15 cellular contexts compared by ENCODE assay signal in the genomic region with DNA sequence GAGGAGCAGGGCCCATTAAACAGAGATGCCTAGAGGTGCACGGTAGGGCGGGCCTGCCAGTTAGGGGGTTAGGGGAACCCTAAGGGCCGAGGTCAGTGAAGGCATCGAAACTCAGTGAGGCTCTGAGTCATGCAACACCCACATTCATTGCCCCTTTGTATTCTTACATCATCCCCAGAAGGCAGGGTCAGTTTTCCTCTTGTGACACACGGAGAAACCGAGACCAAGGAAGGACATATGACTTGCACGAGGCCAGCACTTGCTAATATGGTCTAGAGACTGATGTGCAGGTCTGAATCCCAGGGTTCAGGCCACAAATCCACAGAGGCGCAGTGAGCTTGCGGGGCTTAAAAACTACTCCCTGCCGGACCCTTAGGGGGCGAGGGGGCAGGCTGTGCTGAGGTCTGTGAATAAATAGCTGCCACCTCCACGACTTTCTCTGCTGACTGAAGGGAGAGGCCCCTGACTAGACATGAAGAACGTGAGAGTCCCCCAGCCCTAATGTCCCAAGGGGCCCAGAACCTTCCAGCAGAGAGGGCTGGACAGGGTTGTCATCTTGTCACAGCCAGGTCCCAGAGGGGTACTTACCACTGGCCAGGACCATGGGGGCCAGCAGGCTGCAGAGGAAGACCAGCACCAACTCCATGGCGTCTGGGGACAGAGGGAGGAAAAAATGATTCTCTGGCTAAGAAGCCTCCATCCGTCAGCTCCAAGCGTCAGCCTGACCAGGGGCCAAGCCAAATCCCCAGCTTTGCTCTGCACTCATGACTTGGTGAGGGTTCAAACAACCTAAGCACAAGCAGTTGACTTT. TPM values are rescaled to one million over a fixed set of nuclear protein-coding genes. Genes with fewer than 3 reads are reported as not detected.
A peak's percentile ranks its signal among the peaks of the same experiment; 100 is the strongest.
DNase-seq lines count a peak whose midpoint lies in the region; ATAC-seq and TF ChIP-seq lines count a peak whose summit lies in the region.
"Had no signal": no experiment of that assay in that cellular context is flagged by ENCODE, and none has a peak within 500 bp of the region (broad histone marks: within the 10 kb centered on the region; RNA-seq: fewer than 3 reads in every experiment).

No MANE protein-coding gene starts in this region.

- H3K27me3 ChIP-seq in upper lobe of right lung = no peaks in the 10 kb centered on the region

- no peaks in the 10 kb centered on the region for H3K36me3 ChIP-seq in upper lobe of right lung
- H3K36me3 ChIP-seq: thoracic aorta had no signal

- no peak overlapping the region for H3K4me3 Mint-ChIP-seq in activated CD8-positive, alpha-beta T cell treated with anti-CD3 and anti-CD28 coated beads, Interleukin-2, amount 10 ng/mL, durations not matched to agents 7 days and 5 days
- no peak overlapping the region for H3K4me3 Mint-ChIP-seq in activated CD8-positive, alpha-beta T cell treated with anti-CD3 and anti-CD28 coated beads for 36 hours
- no peak overlapping the region for H3K4me3 Mint-ChIP-seq in dendritic cell treated with granulocyte-macrophage colony-stimulating factor and Interleukin-4, amounts not matched to agents 40 ng/mL and 50 ng/mL, for 4 days
- H3K4me3 Mint-ChIP-seq in mesothelial cell of epicardium = no peak overlapping the region
- H3K4me3 Mint-ChIP-seq: effector memory CD8-positive, alpha-beta T cell; memory B cell; T-helper 2 cell treated with Interferon-gamma antibody and Interleukin-4, amounts not matched to agents 5 μg/mL and 100 μg/mL, for 36 hours had no signal

- no peak overlapping the region for H3K4me3 ChIP-seq in upper lobe of right lung
- H3K4me3 ChIP-seq: A549, PC-9, thoracic aorta had no signal

- peaks cover 6% of the 10 kb centered on the region for H3K4me1 ChIP-seq in upper lobe of right lung
- H3K4me1 ChIP-seq: A549 had no signal

- H3K9me3 Mint-ChIP-seq in activated CD8-positive, alpha-beta T cell treated with anti-CD3 and anti-CD28 coated beads, Interleukin-2, amount 10 ng/mL, durations not matched to agents 7 days and 5 days (ENCODE audit: insufficient read depth) = no peaks in the 10 kb centered on the region
- no peaks in the 10 kb centered on the region for H3K9me3 Mint-ChIP-seq in activated CD8-positive, alpha-beta T cell treated with anti-CD3 and anti-CD28 coated beads for 36 hours
- H3K9me3 Mint-ChIP-seq in dendritic cell treated with granulocyte-macrophage colony-stimulating factor and Interleukin-4, amounts not matched to agents 40 ng/mL and 50 ng/mL, for 4 days = no peaks in the 10 kb centered on the region
- H3K9me3 Mint-ChIP-seq in mesothelial cell of epicardium = peaks cover 8% of the 10 kb centered on the region
- H3K9me3 Mint-ChIP-seq: effector memory CD8-positive, alpha-beta T cell; memory B cell; T-helper 2 cell treated with Interferon-gamma antibody and Interleukin-4, amounts not matched to agents 5 μg/mL and 100 μg/mL, for 36 hours had no signal

- intact Hi-C loops in activated CD8-positive, alpha-beta T cell treated with anti-CD3 and anti-CD28 coated beads for 36 hours (cut with micrococcal nuclease) = no loop called here
- intact Hi-C loops in dendritic cell treated with granulocyte-macrophage colony-stimulating factor and Interleukin-4, amounts not matched to agents 40 ng/mL and 50 ng/mL, for 4 days (cut with micrococcal nuclease) = loop anchor here (5.0 kb wide), 1 partner anchor 210 kb away; no protein-coding TSS in a partner anchor
- intact Hi-C loops in upper lobe of right lung (cut with DNase I) = loop anchor here (5.0 kb wide), 1 partner anchor 105 kb away; no protein-coding TSS in a partner anchor

- H3K27ac ChIP-seq in upper lobe of right lung = no peak overlapping the region
- H3K27ac ChIP-seq: A549, KMS-11, PC-9 had no signal

- H3K27me3 Mint-ChIP-seq in activated CD8-positive, alpha-beta T cell treated with anti-CD3 and anti-CD28 coated beads, Interleukin-2, amount 10 ng/mL, durations not matched to agents 7 days and 5 days (ENCODE audit: low read depth) = peaks cover 17% of the 10 kb centered on the region
- H3K27me3 Mint-ChIP-seq in activated CD8-positive, alpha-beta T cell treated with anti-CD3 and anti-CD28 coated beads for 36 hours = no peaks in the 10 kb centered on the region
- peaks cover 2% of the 10 kb centered on the region for H3K27me3 Mint-ChIP-seq in dendritic cell treated with granulocyte-macrophage colony-stimulating factor and Interleukin-4, amounts not matched to agents 40 ng/mL and 50 ng/mL, for 4 days
- H3K27me3 Mint-ChIP-seq in mesothelial cell of epicardium (ENCODE audit: low read depth) = no peaks in the 10 kb centered on the region
- H3K27me3 Mint-ChIP-seq: effector memory CD8-positive, alpha-beta T cell had no signal

- no peaks in the 10 kb centered on the region for H3K36me3 Mint-ChIP-seq in activated CD8-positive, alpha-beta T cell treated with anti-CD3 and anti-CD28 coated beads, Interleukin-2, amount 10 ng/mL, durations not matched to agents 7 days and 5 days (ENCODE audit: low read depth)
- no peaks in the 10 kb centered on the region for H3K36me3 Mint-ChIP-seq in activated CD8-positive, alpha-beta T cell treated with anti-CD3 and anti-CD28 coated beads for 36 hours (ENCODE audit: low read depth)
- no peaks in the 10 kb centered on the region for H3K36me3 Mint-ChIP-seq in dendritic cell treated with granulocyte-macrophage colony-stimulating factor and Interleukin-4, amounts not matched to agents 40 ng/mL and 50 ng/mL, for 4 days (ENCODE audit: low read depth)
- peaks cover 28% of the 10 kb centered on the region for H3K36me3 Mint-ChIP-seq in mesothelial cell of epicardium
- H3K36me3 Mint-ChIP-seq: memory B cell had no signal

- no peaks in the 10 kb centered on the region for H3K9me3 ChIP-seq in upper lobe of right lung
- H3K9me3 ChIP-seq: A549, thoracic aorta had no signal

- peak; percentile 20 for DNase-seq in activated CD8-positive, alpha-beta T cell treated with anti-CD3 and anti-CD28 coated beads, Interleukin-2, amount 10 ng/mL, durations not matched to agents 7 days and 5 days
- no peak for DNase-seq in activated CD8-positive, alpha-beta T cell treated with anti-CD3 and anti-CD28 coated beads for 36 hours
- DNase-seq in mesothelial cell of epicardium (ENCODE audit: low spot score in 2 of 2, unreplicated experiment in 2 of 2) = peak; percentile 7 to 26
- DNase-seq in upper lobe of right lung = peak; percentile 63
- DNase-seq in NCI-H2029 treated with DMSO at 0.1 percent for 48 hours (lab: John Stamatoyannopoulos, UW) = no peak
- no peak for DNase-seq in NCI-H2171 (lab: John Stamatoyannopoulos, UW)
- no peak for DNase-seq in NCI-H748 (lab: John Stamatoyannopoulos, UW; ENCODE audit: unreplicated experiment)
- DNase-seq: effector memory CD8-positive, alpha-beta T cell; PC-9 had no signal

- CTCF ChIA-PET in activated CD8-positive, alpha-beta T cell treated with anti-CD3 and anti-CD28 coated beads, Interleukin-2, amount 10 ng/mL, durations not matched to agents 7 days and 5 days (lab: Charles Lee) = interaction anchor here (0.9 to 8.9 kb wide), 19 partner anchors 9 to 211 kb away, joined by 3 to 212 read pairs (median 4); partner anchors contain the start of genes FXYD2 and IL10RA
- CTCF ChIA-PET in activated CD8-positive, alpha-beta T cell treated with anti-CD3 and anti-CD28 coated beads for 36 hours (lab: Charles Lee) = interaction anchor here (0.7 to 10.2 kb wide), 11 partner anchors 7 to 280 kb away, joined by 3 to 205 read pairs (median 17); no protein-coding TSS in a partner anchor

- no peak overlapping the region for H3K27ac Mint-ChIP-seq in activated CD8-positive, alpha-beta T cell treated with anti-CD3 and anti-CD28 coated beads, Interleukin-2, amount 10 ng/mL, durations not matched to agents 7 days and 5 days
- H3K27ac Mint-ChIP-seq in activated CD8-positive, alpha-beta T cell treated with anti-CD3 and anti-CD28 coated beads for 36 hours = no peak overlapping the region
- H3K27ac Mint-ChIP-seq in dendritic cell treated with granulocyte-macrophage colony-stimulating factor and Interleukin-4, amounts not matched to agents 40 ng/mL and 50 ng/mL, for 4 days = peak overlapping the region; percentile 78
- no peak overlapping the region for H3K27ac Mint-ChIP-seq in mesothelial cell of epicardium
- H3K27ac Mint-ChIP-seq: effector memory CD8-positive, alpha-beta T cell; memory B cell; T-helper 2 cell treated with Interferon-gamma antibody and Interleukin-4, amounts not matched to agents 5 μg/mL and 100 μg/mL, for 36 hours had no signal

- no peak for TF ChIP-seq CTCF in activated CD8-positive, alpha-beta T cell treated with anti-CD3 and anti-CD28 coated beads for 36 hours (IDR thresholded peaks at IDR 0.05)
- TF ChIP-seq CTCF in mesothelial cell of epicardium (IDR thresholded peaks at IDR 0.05; ENCODE audit: unreplicated experiment) (no peak), upper lobe of right lung (IDR thresholded peaks at IDR 0.05) (no peak)

- POLR2A ChIA-PET in activated CD8-positive, alpha-beta T cell treated with anti-CD3 and anti-CD28 coated beads, Interleukin-2, amount 10 ng/mL, durations not matched to agents 7 days and 5 days (lab: Charles Lee) = interaction anchor here (1.0 kb wide), 1 partner anchor 104 kb away, joined by 6 read pairs; no protein-coding TSS in a partner anchor
- POLR2A ChIA-PET in activated CD8-positive, alpha-beta T cell treated with anti-CD3 and anti-CD28 coated beads for 36 hours (lab: Charles Lee) = interaction anchor here (0.8 kb wide), 1 partner anchor 109 kb away, joined by 3 read pairs; no protein-coding TSS in a partner anchor

- H3K4me1 Mint-ChIP-seq in activated CD8-positive, alpha-beta T cell treated with anti-CD3 and anti-CD28 coated beads, Interleukin-2, amount 10 ng/mL, durations not matched to agents 7 days and 5 days (ENCODE audit: low read depth) = peaks cover 22% of the 10 kb centered on the region
- H3K4me1 Mint-ChIP-seq in activated CD8-positive, alpha-beta T cell treated with anti-CD3 and anti-CD28 coated beads for 36 hours (ENCODE audit: low read depth) = peaks cover 8% of the 10 kb centered on the region
- peaks cover 55% of the 10 kb centered on the region for H3K4me1 Mint-ChIP-seq in dendritic cell treated with granulocyte-macrophage colony-stimulating factor and Interleukin-4, amounts not matched to agents 40 ng/mL and 50 ng/mL, for 4 days (ENCODE audit: low read depth)
- no peaks in the 10 kb centered on the region for H3K4me1 Mint-ChIP-seq in mesothelial cell of epicardium
- H3K4me1 Mint-ChIP-seq: memory B cell had no signal

- no peak for ATAC-seq in activated CD8-positive, alpha-beta T cell treated with anti-CD3 and anti-CD28 coated beads, Interleukin-2, amount 10 ng/mL, durations not matched to agents 7 days and 5 days
- ATAC-seq in activated CD8-positive, alpha-beta T cell treated with anti-CD3 and anti-CD28 coated beads for 36 hours = no peak
- ATAC-seq in upper lobe of right lung = peak; percentile 82
- ATAC-seq: A549; effector memory CD8-positive, alpha-beta T cell had no signal

RNA-seq across cellular contexts. Expression of gene FXYD2, which starts 17.8 kb away (rescaled TPM):
- 10 to 100 TPM; 22.5 to 24.3 TPM for total RNA-seq in activated CD8-positive, alpha-beta T cell treated with anti-CD3 and anti-CD28 coated beads, Interleukin-2, amount 10 ng/mL, durations not matched to agents 7 days and 5 days
- total RNA-seq in activated CD8-positive, alpha-beta T cell treated with anti-CD3 and anti-CD28 coated beads for 36 hours = 1 to 10 TPM; 6.7 to 7.2 TPM
- 5.7 to 7.1 TPM (median 6.3 TPM) in 3 replicates for total RNA-seq in mesothelial cell of epicardium
- 3.6 TPM for total RNA-seq in upper lobe of right lung
- total RNA-seq: PC-9, thoracic aorta had no signal

RNA-seq across cellular contexts. Expression of gene FXYD6, which starts 34.1 kb away (rescaled TPM):
- under 1 TPM in 1 of 2 experiments, not detected in 1; 0.24 TPM for total RNA-seq in activated CD8-positive, alpha-beta T cell treated with anti-CD3 and anti-CD28 coated beads, Interleukin-2, amount 10 ng/mL, durations not matched to agents 7 days and 5 days
- not detected for total RNA-seq in activated CD8-positive, alpha-beta T cell treated with anti-CD3 and anti-CD28 coated beads for 36 hours
- 114 to 125 TPM (median 116 TPM) in 3 replicates for total RNA-seq in mesothelial cell of epicardium
- 59.0 TPM for total RNA-seq in upper lobe of right lung

RNA-seq across cellular contexts. Expression of gene DSCAML1, which starts 45.3 kb away (rescaled TPM):
- total RNA-seq in activated CD8-positive, alpha-beta T cell treated with anti-CD3 and anti-CD28 coated beads, Interleukin-2, amount 10 ng/mL, durations not matched to agents 7 days and 5 days = under 1 TPM; 0.16 to 0.37 TPM
- under 1 TPM; 0.13 to 0.29 TPM for total RNA-seq in activated CD8-positive, alpha-beta T cell treated with anti-CD3 and anti-CD28 coated beads for 36 hours
- total RNA-seq in mesothelial cell of epicardium = 2.0 to 3.3 TPM (median 2.5 TPM) in 3 replicates
- 1.3 TPM for total RNA-seq in upper lobe of right lung
- total RNA-seq: PC-9 had no signal

Comparison
In these comparisons a context has a peak if more than half of its experiments do, and no peak if none do; other contexts are left out.
1. DNase-seq: peak in activated CD8-positive, alpha-beta T cell treated with anti-CD3 and anti-CD28 coated beads, Interleukin-2, amount 10 ng/mL, durations not matched to agents 7 days and 5 days (single experiment), mesothelial cell of epicardium (2 of 2) and upper lobe of right lung (single experiment); none in activated CD8-positive, alpha-beta T cell treated with anti-CD3 and anti-CD28 coated beads for 36 hours (single experiment), NCI-H2029 treated with DMSO at 0.1 percent for 48 hours (single experiment), NCI-H2171 (single experiment) and NCI-H748 (single experiment).
2. RNA of gene FXYD6, which starts 34.1 kb away (total RNA-seq): 114 to 125 TPM in mesothelial cell of epicardium and 59.0 TPM in upper lobe of right lung (single experiment); 0.24 TPM in activated CD8-positive, alpha-beta T cell treated with anti-CD3 and anti-CD28 coated beads, Interleukin-2, amount 10 ng/mL, durations not matched to agents 7 days and 5 days and not detected in activated CD8-positive, alpha-beta T cell treated with anti-CD3 and anti-CD28 coated beads for 36 hours; every median in the first group is over 10 times any median in the second.